2 cellular contexts compared by ENCODE assay signal in genomic region chr1:150601540-150601939, GRCh38.
A peak's percentile ranks its signal among the peaks of the same experiment; 100 is the strongest.
TF ChIP-seq lines count a peak whose summit lies in the region.

No MANE protein-coding gene starts in this region.

TF ChIP-seq in HepG2, 621 proteins besides CTCF, POLR2A, EP300 and RAD21:
- TF ChIP-seq ZNF121 (CRISPR knock-in tag; IDR thresholded peaks at IDR 0.05): peak; percentile 81
- TF ChIP-seq ZNF549 (CRISPR knock-in tag; IDR thresholded peaks at IDR 0.05): no peak

TF ChIP-seq in K562, 482 proteins besides CTCF, POLR2A, EP300 and RAD21:
- no peak for TF ChIP-seq ZNF79 (CRISPR knock-in tag; IDR thresholded peaks at IDR 0.05; ENCODE audit: low read depth)
- TF ChIP-seq ZNF121 (CRISPR knock-in tag; conservative IDR thresholded peaks at IDR 0.05): peak; percentile 84
